9 cellular contexts compared by ENCODE assay signal in genomic region chr7:49773939-49774458, GRCh38. TPM values are rescaled to one million over a fixed set of nuclear protein-coding genes. Genes with fewer than 3 reads are reported as not detected.
DNase-seq lines count a peak whose midpoint lies in the region; ATAC-seq, FAIRE-seq and TF ChIP-seq lines count a peak whose summit lies in the region.
"Had no signal": no experiment of that assay in that cellular context is flagged by ENCODE, and none has a peak within 500 bp of the region (broad histone marks: within the 10 kb centered on the region; RNA-seq: fewer than 3 reads in every experiment).

No MANE protein-coding gene starts in this region.

- H4K20me1 ChIP-seq in keratinocyte (ENCODE audit: control insufficient read depth, extremely low read depth, insufficient read depth, low read length) = no peaks in the 10 kb centered on the region

- no peak overlapping the region for H3K9ac ChIP-seq in keratinocyte (ENCODE audit: control insufficient read depth, extremely low read depth, insufficient read depth, low read length)

- H3K27ac ChIP-seq in keratinocyte (ENCODE audit: control insufficient read depth, insufficient read depth, low read length) (no peak overlapping the region), spleen (no peak overlapping the region)

- H3K4me3 ChIP-seq in keratinocyte (ENCODE audit: control insufficient read depth in 2 of 3, extremely low read depth in 1 of 3, insufficient read depth in 2 of 3, low read depth in 1 of 3, low read length in 3 of 3) (no peak overlapping the region), spleen (peak overlapping the region in 7 of 8 donors; percentile 26 to 62 (median 35))

- intact Hi-C loops in spleen (cut with DNase I; ENCODE audit: low total_unique reads) = no loop called here

- peak; percentile 42 for DNase-seq in cerebellum (ENCODE audit: low spot score)
- no peak for DNase-seq in keratinocyte (ENCODE audit: low read depth, low spot score)
- no peak for DNase-seq in spleen
- DNase-seq in putamen (ENCODE audit: low spot score) = no peak
- no peak for DNase-seq in NAMALWA (ENCODE audit: low spot score)
- DNase-seq: activated CD4-positive, alpha-beta T cell treated with anti-CD3 and anti-CD28 coated beads for 48 hours had no signal

- 2 to 6% (median 4%) methylated on average over 22 to 56 of the region's 56 CpGs for WGBS in spleen, 5 donors

- TF ChIP-seq CTCF in keratinocyte (optimal IDR thresholded peaks at IDR 0.05 in 1 of 3, IDR thresholded peaks at IDR 0.05 in 1 of 3, conservative IDR thresholded peaks at IDR 0.05 in 1 of 3; ENCODE audit: extremely low read depth in 1 of 3, insufficient read depth in 2 of 3, low read length in 3 of 3) (no peak), spleen (IDR thresholded peaks at IDR 0.05 in 8 of 11, conservative IDR thresholded peaks at IDR 0.05 in 3 of 11) (no peak)

- H3K9me1 ChIP-seq in keratinocyte (ENCODE audit: control insufficient read depth, extremely low read depth, insufficient read depth, low read length) = no peaks in the 10 kb centered on the region

- no peaks in the 10 kb centered on the region for H3K79me2 ChIP-seq in keratinocyte (ENCODE audit: control insufficient read depth, insufficient read depth, low read length)

- FAIRE-seq in keratinocyte (lab: Jason Lieb, UNC) = no peak

- no peaks in the 10 kb centered on the region for H3K4me1 ChIP-seq in keratinocyte (ENCODE audit: control insufficient read depth, extremely low read depth, insufficient read depth, low read length)
- H3K4me1 ChIP-seq in spleen = peaks cover 0 to 34% (median 29%) of the 10 kb centered on the region in 6 donors

- dilution Hi-C loops in keratinocyte (cut with MboI; ENCODE audit: extremely low pct_ligation_motif_present, low sequenced_read_pairs) = no loop called here

- no peak overlapping the region for H2AFZ ChIP-seq in keratinocyte (ENCODE audit: control insufficient read depth, low read length)

- ATAC-seq in GM21723 (IDR thresholded peaks at IDR 0.05; ENCODE audit: unreplicated experiment) (peak; percentile 3), HG03442 (IDR thresholded peaks at IDR 0.05; ENCODE audit: unreplicated experiment) (no peak), HG03196 (IDR thresholded peaks at IDR 0.05; ENCODE audit: unreplicated experiment) (no peak)

- H3K27me3 ChIP-seq in keratinocyte (ENCODE audit: control insufficient read depth, extremely low read depth, insufficient read depth, low read length) = peaks cover 58% of the 10 kb centered on the region
- peaks cover 4 to 87% (median 42%) of the 10 kb centered on the region in 7 donors for H3K27me3 ChIP-seq in spleen (replicated peaks in 1 of 7)

- H3K36me3 ChIP-seq in keratinocyte (ENCODE audit: control insufficient read depth in 2 of 2, extremely low read depth in 1 of 2, insufficient read depth in 2 of 2, low read length in 2 of 2) (no peaks in the 10 kb centered on the region), spleen (no peaks in the 10 kb centered on the region)

- peak overlapping the region; percentile 27 for H3K4me2 ChIP-seq in keratinocyte (ENCODE audit: control insufficient read depth, extremely low read depth, insufficient read depth, low read depth, low read length)

- no peak for TF ChIP-seq POLR2A in spleen (IDR thresholded peaks at IDR 0.05)

- H3K9me3 ChIP-seq in keratinocyte (ENCODE audit: control insufficient read depth, low read depth, low read length) (no peaks in the 10 kb centered on the region), spleen (no peaks in the 10 kb centered on the region)

RNA-seq across cellular contexts. Expression of gene VWC2, which starts 0.6 kb away (rescaled TPM):
- 5.1 TPM for total RNA-seq in cerebellum
- not detected in 3 replicates for polyA plus RNA-seq in keratinocyte
- polyA plus RNA-seq in keratinocyte (2011; ENCODE audit: low read depth) = not detected
- polyA plus RNA-seq in keratinocyte (2011; cell fraction: cytosol; rRNA removed) = not detected in 2 replicates
- polyA plus RNA-seq in keratinocyte (2011; cell fraction: nucleus; rRNA removed) = not detected in 2 replicates
- polyA plus RNA-seq in keratinocyte (2012; ENCODE audit: low replicate concordance) = not detected in 2 replicates
- not detected in 3 replicates for polyA minus RNA-seq in keratinocyte
- polyA minus RNA-seq in keratinocyte (2011; cell fraction: cytosol; rRNA and poly(A)+ RNA removed) = not detected
- polyA minus RNA-seq in keratinocyte (2011; cell fraction: nucleus; rRNA and poly(A)+ RNA removed) = not detected in 2 replicates
- under 1 TPM in 2 of 7 donors, not detected in 5; 0.07 to 0.11 TPM for total RNA-seq in spleen
- under 1 TPM in 1 of 3 donors, not detected in 2; under 0.01 TPM for polyA plus RNA-seq in spleen

Comparison
In these comparisons a context has a peak if more than half of its experiments do, and no peak if none do; other contexts are left out.
1. H3K4me3 ChIP-seq: peak in spleen (7 of 8); none in keratinocyte (0 of 3).